21 cellular contexts compared by ENCODE assay signal in genomic region chr2:70703900-70704549, GRCh38.
DNase-seq lines count a peak whose midpoint lies in the region; ATAC-seq and TF ChIP-seq lines count a peak whose summit lies in the region.
"Had no signal": no experiment of that assay in that cellular context is flagged by ENCODE, and none has a peak within 500 bp of the region (broad histone marks: within the 10 kb centered on the region; RNA-seq: fewer than 3 reads in every experiment).

No MANE protein-coding gene starts in this region.

- ATAC-seq in omental fat pad (ENCODE audit: low FRiP score), result peak; percentile 81
- no peak for ATAC-seq in HG03457 (IDR thresholded peaks at IDR 0.05; ENCODE audit: unreplicated experiment)
- no peak for ATAC-seq in GM21529 (IDR thresholded peaks at IDR 0.05; ENCODE audit: unreplicated experiment)
- ATAC-seq: activated CD4-positive, CD25-positive, alpha-beta regulatory T cell treated with anti-CD3 and anti-CD28 coated beads, Interleukin-2, amount 50 U/mL, for 24 hours; activated naive CD4-positive, alpha-beta T cell treated with anti-CD3 and anti-CD28 coated beads, Interleukin-2, amount 50 U/mL, for 72 hours; left colon had no signal

- peak; percentile 27 for DNase-seq in NCI-H2171 treated with DMSO at 0.1 percent for 48 hours (lab: John Stamatoyannopoulos, UW)
- DNase-seq in NCI-H2171 (lab: John Stamatoyannopoulos, UW), result no peak
- DNase-seq in H4 (ENCODE audit: low spot score), result peak; percentile 18
- DNase-seq in coronary artery (ENCODE audit: low spot score), result peak; percentile 65
- no peak for DNase-seq in omental fat pad (ENCODE audit: low spot score)
- no peak for DNase-seq in COLO668 (lab: John Stamatoyannopoulos, UW; ENCODE audit: unreplicated experiment)
- DNase-seq: DND-41; effector CD4-positive, alpha-beta T cell; KG1; left colon; NCI-H1105 treated with DMSO at 0.1 percent for 48 hours; SHP77 treated with DMSO at 0.1 percent for 48 hours; stimulated activated CD4-positive, alpha-beta T cell treated with anti-CD3 and anti-CD28 coated beads, Interleukin-12 subunit alpha, Interleukin-12 subunit beta, amount 100 ng/mL, for 4 hours; stimulated activated naive CD4-positive, alpha-beta T cell treated with Interleukin-2 at 50 U/mL for 16 hours; T-helper 2 cell had no signal

- TF ChIP-seq CTCF in coronary artery (IDR thresholded peaks at IDR 0.05) (no peak), omental fat pad (IDR thresholded peaks at IDR 0.05) (no peak)

- no peak overlapping the region for H3K4me3 ChIP-seq in coronary artery

- H3K27ac ChIP-seq in coronary artery, result no peak overlapping the region
- H3K27ac ChIP-seq: 22Rv1, parathyroid adenoma had no signal

Comparison
In these comparisons a context has a peak if more than half of its experiments do, and no peak if none do; other contexts are left out.
1. DNase-seq: peak in NCI-H2171 treated with DMSO at 0.1 percent for 48 hours (single experiment), H4 (single experiment) and coronary artery (single experiment); none in NCI-H2171 (single experiment), omental fat pad (single experiment) and COLO668 (single experiment).